Comparison of ENCODE assay signal across 1 cellular context in the genomic region with DNA sequence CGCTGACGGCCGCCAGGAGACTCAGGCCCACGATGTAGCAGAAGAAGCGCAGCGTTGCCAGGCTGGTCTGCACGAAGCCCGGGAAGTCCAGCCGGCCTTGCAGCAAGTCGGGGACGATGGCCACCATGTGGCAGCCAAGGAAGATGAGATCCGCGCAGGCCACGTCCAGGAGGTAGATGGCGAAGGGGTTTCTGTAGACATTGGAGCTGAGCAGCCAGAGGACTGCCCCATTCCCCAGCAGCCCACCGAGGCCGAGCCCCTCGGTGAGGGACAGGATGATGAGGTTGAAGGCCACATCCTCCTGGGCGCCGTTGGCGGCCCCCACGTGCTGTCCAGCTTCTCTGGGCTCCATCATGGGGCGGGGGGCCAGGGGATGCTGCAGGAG.
TF ChIP-seq lines count a peak whose summit lies in the region.

No MANE protein-coding gene starts in this region.

TF ChIP-seq in H1, 55 proteins besides CTCF, POLR2A, EP300 and RAD21:
- TF ChIP-seq, protein P1, sequence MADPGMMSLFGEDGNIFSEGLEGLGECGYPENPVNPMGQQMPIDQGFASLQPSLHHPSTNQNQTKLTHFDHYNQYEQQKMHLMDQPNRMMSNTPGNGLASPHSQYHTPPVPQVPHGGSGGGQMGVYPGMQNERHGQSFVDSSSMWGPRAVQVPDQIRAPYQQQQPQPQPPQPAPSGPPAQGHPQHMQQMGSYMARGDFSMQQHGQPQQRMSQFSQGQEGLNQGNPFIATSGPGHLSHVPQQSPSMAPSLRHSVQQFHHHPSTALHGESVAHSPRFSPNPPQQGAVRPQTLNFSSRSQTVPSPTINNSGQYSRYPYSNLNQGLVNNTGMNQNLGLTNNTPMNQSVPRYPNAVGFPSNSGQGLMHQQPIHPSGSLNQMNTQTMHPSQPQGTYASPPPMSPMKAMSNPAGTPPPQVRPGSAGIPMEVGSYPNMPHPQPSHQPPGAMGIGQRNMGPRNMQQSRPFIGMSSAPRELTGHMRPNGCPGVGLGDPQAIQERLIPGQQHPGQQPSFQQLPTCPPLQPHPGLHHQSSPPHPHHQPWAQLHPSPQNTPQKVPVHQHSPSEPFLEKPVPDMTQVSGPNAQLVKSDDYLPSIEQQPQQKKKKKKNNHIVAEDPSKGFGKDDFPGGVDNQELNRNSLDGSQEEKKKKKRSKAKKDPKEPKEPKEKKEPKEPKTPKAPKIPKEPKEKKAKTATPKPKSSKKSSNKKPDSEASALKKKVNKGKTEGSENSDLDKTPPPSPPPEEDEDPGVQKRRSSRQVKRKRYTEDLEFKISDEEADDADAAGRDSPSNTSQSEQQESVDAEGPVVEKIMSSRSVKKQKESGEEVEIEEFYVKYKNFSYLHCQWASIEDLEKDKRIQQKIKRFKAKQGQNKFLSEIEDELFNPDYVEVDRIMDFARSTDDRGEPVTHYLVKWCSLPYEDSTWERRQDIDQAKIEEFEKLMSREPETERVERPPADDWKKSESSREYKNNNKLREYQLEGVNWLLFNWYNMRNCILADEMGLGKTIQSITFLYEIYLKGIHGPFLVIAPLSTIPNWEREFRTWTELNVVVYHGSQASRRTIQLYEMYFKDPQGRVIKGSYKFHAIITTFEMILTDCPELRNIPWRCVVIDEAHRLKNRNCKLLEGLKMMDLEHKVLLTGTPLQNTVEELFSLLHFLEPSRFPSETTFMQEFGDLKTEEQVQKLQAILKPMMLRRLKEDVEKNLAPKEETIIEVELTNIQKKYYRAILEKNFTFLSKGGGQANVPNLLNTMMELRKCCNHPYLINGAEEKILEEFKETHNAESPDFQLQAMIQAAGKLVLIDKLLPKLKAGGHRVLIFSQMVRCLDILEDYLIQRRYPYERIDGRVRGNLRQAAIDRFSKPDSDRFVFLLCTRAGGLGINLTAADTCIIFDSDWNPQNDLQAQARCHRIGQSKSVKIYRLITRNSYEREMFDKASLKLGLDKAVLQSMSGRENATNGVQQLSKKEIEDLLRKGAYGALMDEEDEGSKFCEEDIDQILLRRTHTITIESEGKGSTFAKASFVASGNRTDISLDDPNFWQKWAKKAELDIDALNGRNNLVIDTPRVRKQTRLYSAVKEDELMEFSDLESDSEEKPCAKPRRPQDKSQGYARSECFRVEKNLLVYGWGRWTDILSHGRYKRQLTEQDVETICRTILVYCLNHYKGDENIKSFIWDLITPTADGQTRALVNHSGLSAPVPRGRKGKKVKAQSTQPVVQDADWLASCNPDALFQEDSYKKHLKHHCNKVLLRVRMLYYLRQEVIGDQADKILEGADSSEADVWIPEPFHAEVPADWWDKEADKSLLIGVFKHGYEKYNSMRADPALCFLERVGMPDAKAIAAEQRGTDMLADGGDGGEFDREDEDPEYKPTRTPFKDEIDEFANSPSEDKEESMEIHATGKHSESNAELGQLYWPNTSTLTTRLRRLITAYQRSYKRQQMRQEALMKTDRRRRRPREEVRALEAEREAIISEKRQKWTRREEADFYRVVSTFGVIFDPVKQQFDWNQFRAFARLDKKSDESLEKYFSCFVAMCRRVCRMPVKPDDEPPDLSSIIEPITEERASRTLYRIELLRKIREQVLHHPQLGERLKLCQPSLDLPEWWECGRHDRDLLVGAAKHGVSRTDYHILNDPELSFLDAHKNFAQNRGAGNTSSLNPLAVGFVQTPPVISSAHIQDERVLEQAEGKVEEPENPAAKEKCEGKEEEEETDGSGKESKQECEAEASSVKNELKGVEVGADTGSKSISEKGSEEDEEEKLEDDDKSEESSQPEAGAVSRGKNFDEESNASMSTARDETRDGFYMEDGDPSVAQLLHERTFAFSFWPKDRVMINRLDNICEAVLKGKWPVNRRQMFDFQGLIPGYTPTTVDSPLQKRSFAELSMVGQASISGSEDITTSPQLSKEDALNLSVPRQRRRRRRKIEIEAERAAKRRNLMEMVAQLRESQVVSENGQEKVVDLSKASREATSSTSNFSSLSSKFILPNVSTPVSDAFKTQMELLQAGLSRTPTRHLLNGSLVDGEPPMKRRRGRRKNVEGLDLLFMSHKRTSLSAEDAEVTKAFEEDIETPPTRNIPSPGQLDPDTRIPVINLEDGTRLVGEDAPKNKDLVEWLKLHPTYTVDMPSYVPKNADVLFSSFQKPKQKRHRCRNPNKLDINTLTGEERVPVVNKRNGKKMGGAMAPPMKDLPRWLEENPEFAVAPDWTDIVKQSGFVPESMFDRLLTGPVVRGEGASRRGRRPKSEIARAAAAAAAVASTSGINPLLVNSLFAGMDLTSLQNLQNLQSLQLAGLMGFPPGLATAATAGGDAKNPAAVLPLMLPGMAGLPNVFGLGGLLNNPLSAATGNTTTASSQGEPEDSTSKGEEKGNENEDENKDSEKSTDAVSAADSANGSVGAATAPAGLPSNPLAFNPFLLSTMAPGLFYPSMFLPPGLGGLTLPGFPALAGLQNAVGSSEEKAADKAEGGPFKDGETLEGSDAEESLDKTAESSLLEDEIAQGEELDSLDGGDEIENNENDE (IDR thresholded peaks at IDR 0.05; ENCODE audit: insufficient replicate concordance, low read length) = no peak
